1 cellular context compared by ENCODE assay signal in genomic region chr2:161995553-161996016, GRCh38.
A peak's percentile ranks its signal among the peaks of the same experiment; 100 is the strongest.
TF ChIP-seq lines count a peak whose summit lies in the region.

No MANE protein-coding gene starts in this region.

TF ChIP-seq in HepG2, 621 proteins besides CTCF, POLR2A, EP300 and RAD21 (continued from another document and continues in another):
- TF ChIP-seq, protein P1, sequence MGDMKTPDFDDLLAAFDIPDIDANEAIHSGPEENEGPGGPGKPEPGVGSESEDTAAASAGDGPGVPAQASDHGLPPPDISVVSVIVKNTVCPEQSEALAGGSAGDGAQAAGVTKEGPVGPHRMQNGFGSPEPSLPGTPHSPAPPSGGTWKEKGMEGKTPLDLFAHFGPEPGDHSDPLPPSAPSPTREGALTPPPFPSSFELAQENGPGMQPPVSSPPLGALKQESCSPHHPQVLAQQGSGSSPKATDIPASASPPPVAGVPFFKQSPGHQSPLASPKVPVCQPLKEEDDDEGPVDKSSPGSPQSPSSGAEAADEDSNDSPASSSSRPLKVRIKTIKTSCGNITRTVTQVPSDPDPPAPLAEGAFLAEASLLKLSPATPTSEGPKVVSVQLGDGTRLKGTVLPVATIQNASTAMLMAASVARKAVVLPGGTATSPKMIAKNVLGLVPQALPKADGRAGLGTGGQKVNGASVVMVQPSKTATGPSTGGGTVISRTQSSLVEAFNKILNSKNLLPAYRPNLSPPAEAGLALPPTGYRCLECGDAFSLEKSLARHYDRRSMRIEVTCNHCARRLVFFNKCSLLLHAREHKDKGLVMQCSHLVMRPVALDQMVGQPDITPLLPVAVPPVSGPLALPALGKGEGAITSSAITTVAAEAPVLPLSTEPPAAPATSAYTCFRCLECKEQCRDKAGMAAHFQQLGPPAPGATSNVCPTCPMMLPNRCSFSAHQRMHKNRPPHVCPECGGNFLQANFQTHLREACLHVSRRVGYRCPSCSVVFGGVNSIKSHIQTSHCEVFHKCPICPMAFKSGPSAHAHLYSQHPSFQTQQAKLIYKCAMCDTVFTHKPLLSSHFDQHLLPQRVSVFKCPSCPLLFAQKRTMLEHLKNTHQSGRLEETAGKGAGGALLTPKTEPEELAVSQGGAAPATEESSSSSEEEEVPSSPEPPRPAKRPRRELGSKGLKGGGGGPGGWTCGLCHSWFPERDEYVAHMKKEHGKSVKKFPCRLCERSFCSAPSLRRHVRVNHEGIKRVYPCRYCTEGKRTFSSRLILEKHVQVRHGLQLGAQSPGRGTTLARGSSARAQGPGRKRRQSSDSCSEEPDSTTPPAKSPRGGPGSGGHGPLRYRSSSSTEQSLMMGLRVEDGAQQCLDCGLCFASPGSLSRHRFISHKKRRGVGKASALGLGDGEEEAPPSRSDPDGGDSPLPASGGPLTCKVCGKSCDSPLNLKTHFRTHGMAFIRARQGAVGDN (CRISPR knock-in tag; IDR thresholded peaks at IDR 0.05), result no peak
- TF ChIP-seq ZNF367 (CRISPR knock-in tag; IDR thresholded peaks at IDR 0.05; ENCODE audit: borderline replicate concordance) (no peak), KDM4B (CRISPR knock-in tag; IDR thresholded peaks at IDR 0.05) (no peak), ZNF121 (CRISPR knock-in tag; IDR thresholded peaks at IDR 0.05) (no peak), GTF3A (CRISPR knock-in tag; conservative IDR thresholded peaks at IDR 0.05) (no peak), AGO2 (optimal IDR thresholded peaks at IDR 0.05; ENCODE audit: low read depth, low read length) (no peak), ZNF225 (CRISPR knock-in tag; IDR thresholded peaks at IDR 0.05) (no peak), DNMT1 (CRISPR knock-in tag; IDR thresholded peaks at IDR 0.05) (no peak), ZNF644 (CRISPR knock-in tag; IDR thresholded peaks at IDR 0.05; ENCODE audit: low read depth) (no peak), ZBTB8A (CRISPR knock-in tag; IDR thresholded peaks at IDR 0.05; ENCODE audit: borderline replicate concordance, low read depth) (no peak), BRCA1 (CRISPR knock-in tag; IDR thresholded peaks at IDR 0.05) (no peak), NR3C1 (CRISPR knock-in tag; IDR thresholded peaks at IDR 0.05) (no peak), RARA (CRISPR knock-in tag; IDR thresholded peaks at IDR 0.05) (no peak; the same call in 1 of the 2 replicates), DR1 (CRISPR knock-in tag; IDR thresholded peaks at IDR 0.05) (no peak), ZNF496 (CRISPR knock-in tag; IDR thresholded peaks at IDR 0.05; ENCODE audit: insufficient replicate concordance) (no peak), MAX (IDR thresholded peaks at IDR 0.05) (peak; percentile 47; the same call in 1 of the 2 replicates), MYC (CRISPR knock-in tag; IDR thresholded peaks at IDR 0.05; ENCODE audit: borderline replicate concordance) (no peak), ZNF468 (CRISPR knock-in tag; IDR thresholded peaks at IDR 0.05) (no peak), ZNF749 (CRISPR knock-in tag; IDR thresholded peaks at IDR 0.05; ENCODE audit: borderline replicate concordance) (no peak), ATM (IDR thresholded peaks at IDR 0.05; ENCODE audit: borderline replicate concordance) (no peak), ZNF782 (CRISPR knock-in tag; IDR thresholded peaks at IDR 0.05; ENCODE audit: borderline replicate concordance) (no peak), ZNF547 (CRISPR knock-in tag; IDR thresholded peaks at IDR 0.05) (no peak), MLLT10 (CRISPR knock-in tag; IDR thresholded peaks at IDR 0.05) (no peak), DMAP1 (CRISPR knock-in tag; IDR thresholded peaks at IDR 0.05) (no peak), HNF4A (CRISPR knock-in tag; IDR thresholded peaks at IDR 0.05) (peak; percentile 86), RNF2 (conservative IDR thresholded peaks at IDR 0.05; ENCODE audit: low read depth) (no peak), ZNF7 (CRISPR knock-in tag; IDR thresholded peaks at IDR 0.05) (no peak), SNRNP70 (IDR thresholded peaks at IDR 0.05; ENCODE audit: low read depth, low read length) (no peak), THAP11 (CRISPR knock-in tag; IDR thresholded peaks at IDR 0.05) (peak; percentile 49; the same call in 1 of the 2 replicates), THAP8 (CRISPR knock-in tag; IDR thresholded peaks at IDR 0.05; ENCODE audit: borderline replicate concordance) (no peak), ZKSCAN1 (IDR thresholded peaks at IDR 0.05; ENCODE audit: low read length) (no peak), LRRFIP1 (CRISPR knock-in tag; conservative IDR thresholded peaks at IDR 0.05) (no peak), ZSCAN21 (CRISPR knock-in tag; IDR thresholded peaks at IDR 0.05; ENCODE audit: borderline replicate concordance) (no peak), SP140L (CRISPR knock-in tag; IDR thresholded peaks at IDR 0.05; ENCODE audit: borderline replicate concordance) (no peak), TOPORS (CRISPR knock-in tag; IDR thresholded peaks at IDR 0.05) (no peak), REPIN1 (CRISPR knock-in tag; IDR thresholded peaks at IDR 0.05; ENCODE audit: borderline replicate concordance, low read depth) (no peak), ZBTB1 (CRISPR knock-in tag; IDR thresholded peaks at IDR 0.05; ENCODE audit: borderline replicate concordance) (no peak), AKAP8 (CRISPR knock-in tag; IDR thresholded peaks at IDR 0.05) (no peak), MZF1 (CRISPR knock-in tag; IDR thresholded peaks at IDR 0.05; ENCODE audit: borderline replicate concordance) (no peak), ZSCAN31 (CRISPR knock-in tag; IDR thresholded peaks at IDR 0.05; ENCODE audit: low read depth) (no peak), ZNF703 (CRISPR knock-in tag; IDR thresholded peaks at IDR 0.05; ENCODE audit: borderline replicate concordance) (no peak), BCL6 (CRISPR knock-in tag; IDR thresholded peaks at IDR 0.05) (no peak), FOXO1 (CRISPR knock-in tag; IDR thresholded peaks at IDR 0.05) (0 out of 2 replicates have a peak, but pooled peaks have one; percentile 23), CCDC6 (CRISPR knock-in tag; IDR thresholded peaks at IDR 0.05) (no peak)
- TF ChIP-seq, protein P2, sequence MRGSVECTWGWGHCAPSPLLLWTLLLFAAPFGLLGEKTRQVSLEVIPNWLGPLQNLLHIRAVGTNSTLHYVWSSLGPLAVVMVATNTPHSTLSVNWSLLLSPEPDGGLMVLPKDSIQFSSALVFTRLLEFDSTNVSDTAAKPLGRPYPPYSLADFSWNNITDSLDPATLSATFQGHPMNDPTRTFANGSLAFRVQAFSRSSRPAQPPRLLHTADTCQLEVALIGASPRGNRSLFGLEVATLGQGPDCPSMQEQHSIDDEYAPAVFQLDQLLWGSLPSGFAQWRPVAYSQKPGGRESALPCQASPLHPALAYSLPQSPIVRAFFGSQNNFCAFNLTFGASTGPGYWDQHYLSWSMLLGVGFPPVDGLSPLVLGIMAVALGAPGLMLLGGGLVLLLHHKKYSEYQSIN (CRISPR knock-in tag; IDR thresholded peaks at IDR 0.05; ENCODE audit: borderline replicate concordance), result no peak
- TF ChIP-seq, protein P3, sequence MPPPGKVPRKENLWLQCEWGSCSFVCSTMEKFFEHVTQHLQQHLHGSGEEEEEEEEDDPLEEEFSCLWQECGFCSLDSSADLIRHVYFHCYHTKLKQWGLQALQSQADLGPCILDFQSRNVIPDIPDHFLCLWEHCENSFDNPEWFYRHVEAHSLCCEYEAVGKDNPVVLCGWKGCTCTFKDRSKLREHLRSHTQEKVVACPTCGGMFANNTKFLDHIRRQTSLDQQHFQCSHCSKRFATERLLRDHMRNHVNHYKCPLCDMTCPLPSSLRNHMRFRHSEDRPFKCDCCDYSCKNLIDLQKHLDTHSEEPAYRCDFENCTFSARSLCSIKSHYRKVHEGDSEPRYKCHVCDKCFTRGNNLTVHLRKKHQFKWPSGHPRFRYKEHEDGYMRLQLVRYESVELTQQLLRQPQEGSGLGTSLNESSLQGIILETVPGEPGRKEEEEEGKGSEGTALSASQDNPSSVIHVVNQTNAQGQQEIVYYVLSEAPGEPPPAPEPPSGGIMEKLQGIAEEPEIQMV (CRISPR knock-in tag; IDR thresholded peaks at IDR 0.05; ENCODE audit: low read depth), result no peak
- TF ChIP-seq, protein P4, sequence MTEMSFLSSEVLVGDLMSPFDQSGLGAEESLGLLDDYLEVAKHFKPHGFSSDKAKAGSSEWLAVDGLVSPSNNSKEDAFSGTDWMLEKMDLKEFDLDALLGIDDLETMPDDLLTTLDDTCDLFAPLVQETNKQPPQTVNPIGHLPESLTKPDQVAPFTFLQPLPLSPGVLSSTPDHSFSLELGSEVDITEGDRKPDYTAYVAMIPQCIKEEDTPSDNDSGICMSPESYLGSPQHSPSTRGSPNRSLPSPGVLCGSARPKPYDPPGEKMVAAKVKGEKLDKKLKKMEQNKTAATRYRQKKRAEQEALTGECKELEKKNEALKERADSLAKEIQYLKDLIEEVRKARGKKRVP (CRISPR knock-in tag; IDR thresholded peaks at IDR 0.05), result peak in 1 of 2 experiments; percentile 53; a peak in 1 of 4 replicates
- TF ChIP-seq, protein P5, sequence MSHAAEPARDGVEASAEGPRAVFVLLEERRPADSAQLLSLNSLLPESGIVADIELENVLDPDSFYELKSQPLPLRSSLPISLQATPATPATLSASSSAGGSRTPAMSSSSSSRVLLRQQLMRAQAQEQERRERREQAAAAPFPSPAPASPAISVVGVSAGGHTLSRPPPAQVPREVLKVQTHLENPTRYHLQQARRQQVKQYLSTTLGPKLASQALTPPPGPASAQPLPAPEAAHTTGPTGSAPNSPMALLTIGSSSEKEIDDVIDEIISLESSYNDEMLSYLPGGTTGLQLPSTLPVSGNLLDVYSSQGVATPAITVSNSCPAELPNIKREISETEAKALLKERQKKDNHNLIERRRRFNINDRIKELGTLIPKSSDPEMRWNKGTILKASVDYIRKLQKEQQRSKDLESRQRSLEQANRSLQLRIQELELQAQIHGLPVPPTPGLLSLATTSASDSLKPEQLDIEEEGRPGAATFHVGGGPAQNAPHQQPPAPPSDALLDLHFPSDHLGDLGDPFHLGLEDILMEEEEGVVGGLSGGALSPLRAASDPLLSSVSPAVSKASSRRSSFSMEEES (CRISPR knock-in tag; IDR thresholded peaks at IDR 0.05), result peak; percentile 58; the same call in 1 of the 2 replicates
- TF ChIP-seq, protein P6, sequence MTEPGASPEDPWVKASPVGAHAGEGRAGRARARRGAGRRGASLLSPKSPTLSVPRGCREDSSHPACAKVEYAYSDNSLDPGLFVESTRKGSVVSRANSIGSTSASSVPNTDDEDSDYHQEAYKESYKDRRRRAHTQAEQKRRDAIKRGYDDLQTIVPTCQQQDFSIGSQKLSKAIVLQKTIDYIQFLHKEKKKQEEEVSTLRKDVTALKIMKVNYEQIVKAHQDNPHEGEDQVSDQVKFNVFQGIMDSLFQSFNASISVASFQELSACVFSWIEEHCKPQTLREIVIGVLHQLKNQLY (CRISPR knock-in tag; IDR thresholded peaks at IDR 0.05), result no peak
- TF ChIP-seq, protein P7, sequence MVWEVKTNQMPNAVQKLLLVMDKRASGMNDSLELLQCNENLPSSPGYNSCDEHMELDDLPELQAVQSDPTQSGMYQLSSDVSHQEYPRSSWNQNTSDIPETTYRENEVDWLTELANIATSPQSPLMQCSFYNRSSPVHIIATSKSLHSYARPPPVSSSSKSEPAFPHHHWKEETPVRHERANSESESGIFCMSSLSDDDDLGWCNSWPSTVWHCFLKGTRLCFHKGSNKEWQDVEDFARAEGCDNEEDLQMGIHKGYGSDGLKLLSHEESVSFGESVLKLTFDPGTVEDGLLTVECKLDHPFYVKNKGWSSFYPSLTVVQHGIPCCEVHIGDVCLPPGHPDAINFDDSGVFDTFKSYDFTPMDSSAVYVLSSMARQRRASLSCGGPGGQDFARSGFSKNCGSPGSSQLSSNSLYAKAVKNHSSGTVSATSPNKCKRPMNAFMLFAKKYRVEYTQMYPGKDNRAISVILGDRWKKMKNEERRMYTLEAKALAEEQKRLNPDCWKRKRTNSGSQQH (CRISPR knock-in tag; IDR thresholded peaks at IDR 0.05; ENCODE audit: low read depth), result no peak
- TF ChIP-seq, protein P8, sequence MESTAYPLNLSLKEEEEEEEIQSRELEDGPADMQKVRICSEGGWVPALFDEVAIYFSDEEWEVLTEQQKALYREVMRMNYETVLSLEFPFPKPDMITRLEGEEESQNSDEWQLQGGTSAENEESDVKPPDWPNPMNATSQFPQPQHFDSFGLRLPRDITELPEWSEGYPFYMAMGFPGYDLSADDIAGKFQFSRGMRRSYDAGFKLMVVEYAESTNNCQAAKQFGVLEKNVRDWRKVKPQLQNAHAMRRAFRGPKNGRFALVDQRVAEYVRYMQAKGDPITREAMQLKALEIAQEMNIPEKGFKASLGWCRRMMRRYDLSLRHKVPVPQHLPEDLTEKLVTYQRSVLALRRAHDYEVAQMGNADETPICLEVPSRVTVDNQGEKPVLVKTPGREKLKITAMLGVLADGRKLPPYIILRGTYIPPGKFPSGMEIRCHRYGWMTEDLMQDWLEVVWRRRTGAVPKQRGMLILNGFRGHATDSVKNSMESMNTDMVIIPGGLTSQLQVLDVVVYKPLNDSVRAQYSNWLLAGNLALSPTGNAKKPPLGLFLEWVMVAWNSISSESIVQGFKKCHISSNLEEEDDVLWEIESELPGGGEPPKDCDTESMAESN (CRISPR knock-in tag; conservative IDR thresholded peaks at IDR 0.05), result no peak
